ENCODE assay signal across 8 cellular contexts in the genomic region with DNA sequence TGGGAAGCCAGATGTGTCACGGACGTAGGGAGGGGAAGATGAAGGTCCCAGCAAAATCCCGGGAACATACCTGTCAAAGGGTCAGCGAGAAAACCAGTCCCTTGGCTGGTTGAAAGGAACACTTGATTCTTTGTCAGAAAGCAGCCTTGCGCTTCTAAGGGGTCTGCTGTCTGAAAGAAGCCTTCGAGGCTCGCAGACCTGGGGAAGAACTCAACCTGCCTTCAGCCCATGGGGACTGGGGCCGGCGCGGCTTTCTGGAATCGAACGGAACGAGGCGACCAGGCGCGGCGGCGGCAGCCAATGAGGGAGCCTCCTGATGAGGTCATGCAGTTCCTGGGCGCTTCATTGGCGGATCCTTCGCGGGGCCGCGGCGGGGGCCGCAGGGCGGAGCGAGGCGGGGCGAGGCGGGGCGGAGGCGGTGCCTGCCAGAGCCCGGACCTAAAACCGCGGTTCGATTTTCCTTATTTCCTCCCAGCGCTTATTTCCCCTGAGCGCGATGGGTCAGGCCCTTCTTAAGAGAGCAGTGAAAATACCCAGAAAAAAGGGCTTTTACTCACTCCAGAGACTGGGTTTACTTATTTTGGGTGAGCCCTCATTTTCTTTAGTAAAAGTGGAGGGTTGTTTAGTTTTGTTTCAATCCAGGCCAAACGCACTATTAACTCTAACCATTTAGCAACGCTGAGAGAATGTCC. TPM values are rescaled to one million over a fixed set of nuclear protein-coding genes. Genes with fewer than 3 reads are reported as not detected.
DNase-seq lines count a peak whose midpoint lies in the region; ATAC-seq, FAIRE-seq and TF ChIP-seq lines count a peak whose summit lies in the region.

No MANE protein-coding gene starts in this region.

- H3K36me3 ChIP-seq in esophagus squamous epithelium (no peaks in the 10 kb centered on the region), muscle layer of duodenum (ENCODE audit: control insufficient read depth in 1 of 2, insufficient read depth in 2 of 2, low read length in 2 of 2) (no peaks in the 10 kb centered on the region)

- no peak for TF ChIP-seq CTCF in D721Med (IDR thresholded peaks at IDR 0.05; ENCODE audit: insufficient read depth, missing control alignments)
- no peak for TF ChIP-seq CTCF in esophagus squamous epithelium (IDR thresholded peaks at IDR 0.05)

- TF ChIP-seq POLR2A in esophagus squamous epithelium (IDR thresholded peaks at IDR 0.05): peak in 2 of 4 donors; percentile 11 to 40

- WGBS in esophagus squamous epithelium, 2 donors: 7 to 8% methylated on average over 9 to 14 of the region's 42 CpGs

- H3K9me3 ChIP-seq in esophagus squamous epithelium (peaks cover 0 to 15% (median 8%) of the 10 kb centered on the region in 3 donors), muscle layer of duodenum (ENCODE audit: control insufficient read depth in 1 of 2, low read length in 2 of 2) (peaks cover 0 to 3% of the 10 kb centered on the region in 2 donors)

- no peaks in the 10 kb centered on the region for H3K27me3 ChIP-seq in esophagus squamous epithelium
- no peaks in the 10 kb centered on the region for H3K27me3 ChIP-seq in muscle layer of duodenum (ENCODE audit: low read depth, low read length)

- intact Hi-C loops in esophagus squamous epithelium (cut with DNase I): no loop called here

- no peak for FAIRE-seq in D721Med (lab: Jason Lieb, UNC)

- H3K27ac ChIP-seq in esophagus squamous epithelium (peak overlapping the region; percentile 59 to 84 (median 82)), muscle layer of duodenum (ENCODE audit: low read length) (peak overlapping the region; percentile 95)

- DNase-seq in D721Med (ENCODE audit: insufficient read length, low spot score) (peak; percentile 95), HuH-7.5 (ENCODE audit: low spot score) (peak; percentile 88), OCI-M2 (lab: John Stamatoyannopoulos, UW; ENCODE audit: unreplicated experiment) (peak; percentile 80), activated T-helper 1 cell treated with Interleukin-2 at 50 U/mL for 16 hours (ENCODE audit: low read depth) (peak; percentile 84), esophagus squamous epithelium (lab: John Stamatoyannopoulos, UW) (peak; percentile 44)
- DNase-seq in stimulated activated CD8-positive, alpha-beta memory T cell treated with anti-CD3 and anti-CD28 coated beads, Interleukin-7, amount 100 ng/mL, for 1 hour (ENCODE audit: low read depth in 2 of 2): peak; percentile 78 to 83

- peak; percentile 99 for ATAC-seq in GM21576 (IDR thresholded peaks at IDR 0.05; ENCODE audit: unreplicated experiment)

- peak overlapping the region; percentile 17 to 58 (median 45) for H3K4me3 ChIP-seq in esophagus squamous epithelium
- H3K4me3 ChIP-seq in muscle layer of duodenum (ENCODE audit: low read depth in 1 of 2, low read length in 2 of 2): peak overlapping the region; percentile 48 to 70

- H3K4me1 ChIP-seq in esophagus squamous epithelium: peaks cover 4 to 20% (median 7%) of the 10 kb centered on the region in 3 donors
- H3K4me1 ChIP-seq in muscle layer of duodenum (ENCODE audit: control insufficient read depth in 1 of 2, insufficient read depth in 2 of 2, low read length in 2 of 2): peaks cover 5 to 7% of the 10 kb centered on the region in 2 donors

RNA-seq across cellular contexts. Expression of gene TTC7B, which starts 11.8 kb away (rescaled TPM):
- 10 to 100 TPM in 2 of 4 donors, 1 to 10 TPM in 2; 3.3 to 18.1 (median 10.0) TPM for total RNA-seq in esophagus squamous epithelium

Comparison
In these comparisons a context has a peak if more than half of its experiments do, and no peak if none do; other contexts are left out.
1. Peak in every context shown above with its lines: DNase-seq, ATAC-seq, H3K4me3 ChIP-seq and H3K27ac ChIP-seq.
2. DNase-seq: peak in every context shown above with its lines; median percentile 95 in D721Med; 88 in HuH-7.5; 84 in activated T-helper 1 cell treated with Interleukin-2 at 50 U/mL for 16 hours; 80 in stimulated activated CD8-positive, alpha-beta memory T cell treated with anti-CD3 and anti-CD28 coated beads, Interleukin-7, amount 100 ng/mL, for 1 hour; 80 in OCI-M2; 44 in esophagus squamous epithelium.